In the genomic region with DNA sequence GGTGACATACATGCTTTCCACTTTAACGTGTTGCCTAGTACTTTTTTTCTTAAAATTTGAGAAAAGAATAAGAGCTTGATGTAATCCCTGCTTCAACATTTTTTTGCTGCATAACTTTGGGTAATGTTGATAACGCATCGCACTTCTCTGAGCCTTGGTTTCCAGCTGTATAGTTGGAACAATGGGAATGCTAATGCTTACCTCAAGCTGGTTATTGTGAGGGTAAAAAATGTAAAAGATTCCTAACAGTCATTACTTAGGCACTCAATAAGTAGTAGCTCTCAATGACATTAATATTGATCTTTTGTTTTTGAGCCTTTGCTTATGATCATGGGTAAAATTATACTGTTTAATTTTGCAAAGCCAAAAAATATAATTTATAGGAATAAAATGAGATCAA, we compare ENCODE assay signal across 17 cellular contexts.
A peak's percentile ranks its signal among the peaks of the same experiment; 100 is the strongest.
DNase-seq lines count a peak whose midpoint lies in the region; ATAC-seq, FAIRE-seq and TF ChIP-seq lines count a peak whose summit lies in the region.
"Had no signal": no experiment of that assay in that cellular context is flagged by ENCODE, and none has a peak within 500 bp of the region (broad histone marks: within the 10 kb centered on the region; RNA-seq: fewer than 3 reads in every experiment).

No MANE protein-coding gene starts in this region.

- H3K18ac ChIP-seq in H9 (ENCODE audit: insufficient read length, low read depth, low read length), result no peak overlapping the region
- H3K18ac ChIP-seq in H1 (ENCODE audit: extremely low read depth, low read length), result no peak overlapping the region
- no peak overlapping the region for H3K18ac ChIP-seq in mesendoderm (ENCODE audit: low read length)

- H3K36me3 ChIP-seq in HUES64 (ENCODE audit: insufficient read depth, low read length), result no peaks in the 10 kb centered on the region
- H3K36me3 ChIP-seq in H1 (ENCODE audit: control insufficient read depth in 2 of 4, insufficient read depth in 4 of 4, low read length in 3 of 4), result peaks cover 0 to 4% (median 0%) of the 10 kb centered on the region in 4 experiments; a peak in 1 of 8 replicates
- H3K36me3 ChIP-seq in mesendoderm (ENCODE audit: control insufficient read depth, insufficient read depth, low read length), result no peaks in the 10 kb centered on the region
- H3K36me3 ChIP-seq in lower lobe of right lung, result no peaks in the 10 kb centered on the region
- H3K36me3 ChIP-seq: BLaER1 treated with 17β-estradiol and CSF1 and Interleukin-3, amounts not matched to agents 10 nM and 100 nM had no signal

- peaks cover 0 to 1% of the 10 kb centered on the region in 2 experiments; a peak in 2 of 5 replicates for H3K9me3 Mint-ChIP-seq in H9

- H4K20me1 ChIP-seq in H9 (ENCODE audit: control insufficient read depth, insufficient read depth, insufficient read length) (no peaks in the 10 kb centered on the region), H1 (replicated peaks in 1 of 2; ENCODE audit: control insufficient read depth in 1 of 2, insufficient read depth in 2 of 2, low read length in 2 of 2) (no peaks in the 10 kb centered on the region)
- H4K20me1 ChIP-seq: BLaER1 treated with 17β-estradiol and CSF1 and Interleukin-3, amounts not matched to agents 10 nM and 100 nM had no signal

- H3K79me1 ChIP-seq in H9 (ENCODE audit: insufficient read depth, low read depth, low read length, poor library complexity, severe bottlenecking) (no peaks in the 10 kb centered on the region), H1 (ENCODE audit: low read depth, low read length) (no peaks in the 10 kb centered on the region), mesendoderm (ENCODE audit: low read length) (no peaks in the 10 kb centered on the region)

- TF ChIP-seq EP300 in H1 (IDR thresholded peaks at IDR 0.05; ENCODE audit: borderline replicate concordance in 1 of 2, low read depth in 2 of 2, low read length in 2 of 2), result no peak

- H4K8ac ChIP-seq in H9 (replicated peaks; ENCODE audit: insufficient read length, low read depth, low read length) (no peak overlapping the region), H1 (ENCODE audit: extremely low read depth, insufficient read depth, low read length) (no peak overlapping the region), mesendoderm (ENCODE audit: low read depth, low read length) (no peak overlapping the region)

- no peak for TF ChIP-seq RAD21 in H1 (IDR thresholded peaks at IDR 0.05 in 1 of 2, conservative IDR thresholded peaks at IDR 0.05 in 1 of 2; ENCODE audit: low read depth in 2 of 2, low read length in 2 of 2)

- H3K9ac ChIP-seq in H9 (ENCODE audit: extremely low read depth, insufficient read length, low read length), result no peak overlapping the region
- H3K9ac ChIP-seq in HUES64 (ENCODE audit: low read depth, low read length), result no peak overlapping the region
- no peak overlapping the region for H3K9ac ChIP-seq in H1 (replicated peaks in 1 of 4; ENCODE audit: extremely low read depth in 1 of 4, low read depth in 3 of 4, low read length in 3 of 4)
- no peak overlapping the region for H3K9ac ChIP-seq in mesendoderm (ENCODE audit: low read length)
- H3K9ac ChIP-seq: BLaER1 treated with 17β-estradiol and CSF1 and Interleukin-3, amounts not matched to agents 10 nM and 100 nM had no signal

- no peak for DNase-seq in H9
- peak in 1 of 2 experiments; percentile 9 for DNase-seq in H1 (ENCODE audit: low read depth in 1 of 2, low spot score in 2 of 2)
- DNase-seq in mesendoderm, result peak; percentile 10
- DNase-seq in NCI-H524 treated with DMSO at 0.1 percent for 48 hours (lab: John Stamatoyannopoulos, UW), result no peak
- DNase-seq in lower lobe of right lung, result no peak
- no peak for DNase-seq in 8988T
- DNase-seq: Calu3; CD8-positive, alpha-beta T cell; DMS79 treated with DMSO at 0.1 percent for 48 hours; GF-D8; GOT3; HCEC 1CT had no signal

- H3K79me2 ChIP-seq in H9 (ENCODE audit: insufficient read depth, low read length), result no peaks in the 10 kb centered on the region
- no peaks in the 10 kb centered on the region for H3K79me2 ChIP-seq in H1 (ENCODE audit: control insufficient read depth in 1 of 2, insufficient read depth in 2 of 2, low read length in 2 of 2)
- no peaks in the 10 kb centered on the region for H3K79me2 ChIP-seq in mesendoderm (ENCODE audit: control insufficient read depth, insufficient read depth, low read length)

- H3K4me3 ChIP-seq in HUES64 (ENCODE audit: low read length) (no peak overlapping the region), H1 (ENCODE audit: extremely low read depth in 1 of 4, insufficient read depth in 2 of 4, low read depth in 3 of 4, low read length in 4 of 4) (peak overlapping the region in 1 of 4 experiments; percentile 2; a peak in 1 of 8 replicates), mesendoderm (ENCODE audit: low read length) (no peak overlapping the region), lower lobe of right lung (no peak overlapping the region)
- H3K4me3 ChIP-seq: BLaER1 treated with 17β-estradiol and CSF1 and Interleukin-3, amounts not matched to agents 10 nM and 100 nM had no signal

- H2AK5ac ChIP-seq in H9 (ENCODE audit: insufficient read length, low read length), result no peak overlapping the region
- no peak overlapping the region for H2AK5ac ChIP-seq in H1 (ENCODE audit: low read depth, low read length)
- no peak overlapping the region for H2AK5ac ChIP-seq in mesendoderm (ENCODE audit: low read length)

- H4K5ac ChIP-seq in H9 (ENCODE audit: insufficient read length, low read depth, low read length), result no peak overlapping the region
- H4K5ac ChIP-seq in H1 (ENCODE audit: insufficient read length, low read depth, low read length), result peak overlapping the region; percentile 49
- no peak overlapping the region for H4K5ac ChIP-seq in mesendoderm (ENCODE audit: low read length)

- no peak for TF ChIP-seq CTCF in H9 (conservative IDR thresholded peaks at IDR 0.05)
- TF ChIP-seq CTCF in H1 (IDR thresholded peaks at IDR 0.05; ENCODE audit: control extremely low read depth in 1 of 3, insufficient read depth in 1 of 3, low read depth in 1 of 3, low read length in 3 of 3), result no peak
- TF ChIP-seq CTCF in lower lobe of right lung (IDR thresholded peaks at IDR 0.05), result no peak

- no peak overlapping the region for H2BK5ac ChIP-seq in H9 (ENCODE audit: insufficient read length, low read length)
- no peak overlapping the region for H2BK5ac ChIP-seq in H1 (ENCODE audit: low read depth, low read length)
- no peak overlapping the region for H2BK5ac ChIP-seq in mesendoderm (ENCODE audit: low read length)

- H3K4ac ChIP-seq in H9 (ENCODE audit: low read depth, low read length) (no peak overlapping the region), H1 (replicated peaks; ENCODE audit: insufficient read length, low read depth, low read length) (no peak overlapping the region), mesendoderm (ENCODE audit: low read depth, low read length) (no peak overlapping the region)

- H3K4me1 Mint-ChIP-seq in H9, result peaks cover 19 to 35% of the 10 kb centered on the region in 2 experiments
- H3K4me1 Mint-ChIP-seq: B cell had no signal

- intact Hi-C loops in lower lobe of right lung (cut with DNase I), result no loop called here

- CTCF ChIA-PET in H1 (lab: Charles Lee; ENCODE audit: partially characterized antibody), result interaction anchor here (0.7 kb wide), 2 partner anchors 106 to 1017 kb away, joined by 3 read pairs; no protein-coding TSS in a partner anchor

- WGBS in H9 (ENCODE audit: extremely low coverage, insufficient read length, low lambda C conversion rate), result no CpG with 5 or more reads among the region's 3 CpGs
- WGBS in HUES64, result 29% methylated on average over 3 of the region's 3 CpGs
- WGBS in H1 (ENCODE audit: extremely low coverage in 1 of 2, insufficient coverage in 1 of 2, insufficient read length in 1 of 2, insufficient replicate concordance in 2 of 2, low coverage in 1 of 2, low lambda C conversion rate in 2 of 2, missing lambda C conversion rate in 1 of 2), 2 experiments, result 4% methylated on average over 3 of the region's 3 CpGs; no CpG with 5 or more reads in 1 of the 2 experiments
- no CpG with 5 or more reads among the region's 3 CpGs for WGBS in mesendoderm (ENCODE audit: extremely low coverage, insufficient coverage, low lambda C conversion rate)

- H2AFZ ChIP-seq in H9 (ENCODE audit: low read length) (no peak overlapping the region), H1 (ENCODE audit: low read length) (no peak overlapping the region)

- H3K23me2 ChIP-seq in H9 (ENCODE audit: insufficient read length, low read depth, low read length, poor library complexity, severe bottlenecking) (no peaks in the 10 kb centered on the region), H1 (ENCODE audit: low read depth, low read length) (no peaks in the 10 kb centered on the region)

- no peak overlapping the region for H4K91ac ChIP-seq in H9 (ENCODE audit: insufficient read length, low read depth, low read length)
- H4K91ac ChIP-seq in H1 (replicated peaks; ENCODE audit: insufficient read length, low read length), result no peak overlapping the region

- no peak overlapping the region for H2BK20ac ChIP-seq in H9 (ENCODE audit: low read depth, low read length, poor library complexity, severe bottlenecking)
- no peak overlapping the region for H2BK20ac ChIP-seq in H1 (ENCODE audit: low read length)

- H3K9me3 ChIP-seq in H9 (ENCODE audit: control insufficient read depth, low read depth, low read length), result no peaks in the 10 kb centered on the region
- H3K9me3 ChIP-seq in HUES64 (ENCODE audit: insufficient read depth, low read depth, low read length), result no peaks in the 10 kb centered on the region
- H3K9me3 ChIP-seq in H1 (ENCODE audit: insufficient read depth in 2 of 2, low read depth in 1 of 2, low read length in 1 of 2), result 0 out of 4 replicates have a peak, but pooled peaks cover 0 to 2% of the 10 kb centered on the region in 2 experiments
- no peaks in the 10 kb centered on the region for H3K9me3 ChIP-seq in lower lobe of right lung
- H3K9me3 ChIP-seq: BLaER1 treated with 17β-estradiol and CSF1 and Interleukin-3, amounts not matched to agents 10 nM and 100 nM had no signal

- H3K27ac Mint-ChIP-seq in H9, result peak overlapping the region in 2 of 3 experiments; percentile 69 to 87; a peak in 6 of 7 replicates
- H3K27ac Mint-ChIP-seq: B cell; CD8-positive, alpha-beta T cell had no signal

- H3K4me1 ChIP-seq in H9 (ENCODE audit: insufficient read depth, low read length) (peaks cover 4% of the 10 kb centered on the region; the same call in 1 of the 2 replicates), HUES64 (ENCODE audit: insufficient read depth, low read length) (peaks cover 26% of the 10 kb centered on the region), H1 (replicated peaks in 1 of 4; ENCODE audit: control insufficient read depth in 3 of 4, insufficient read depth in 4 of 4, low read length in 3 of 4) (peaks cover 0 to 4% (median under 1%) of the 10 kb centered on the region in 4 experiments; a peak in 1 of 7 replicates), mesendoderm (ENCODE audit: control insufficient read depth, low read depth, low read length) (no peaks in the 10 kb centered on the region), lower lobe of right lung (no peaks in the 10 kb centered on the region)
- H3K4me1 ChIP-seq: BLaER1 treated with 17β-estradiol and CSF1 and Interleukin-3, amounts not matched to agents 10 nM and 100 nM had no signal

- no peak overlapping the region for H3K23ac ChIP-seq in H9 (ENCODE audit: insufficient read length, low read depth, low read length)
- H3K23ac ChIP-seq in H1 (ENCODE audit: insufficient read length), result no peak overlapping the region
- H3K23ac ChIP-seq in mesendoderm (ENCODE audit: low read length), result no peak overlapping the region

- H3K27me3 ChIP-seq in H9 (ENCODE audit: insufficient read depth, low read length) (no peaks in the 10 kb centered on the region), HUES64 (ENCODE audit: insufficient read depth, low read length) (no peaks in the 10 kb centered on the region), H1 (replicated peaks in 1 of 4; ENCODE audit: control insufficient read depth in 3 of 4, extremely low read depth in 1 of 4, insufficient read depth in 3 of 4, low read length in 3 of 4) (no peaks in the 10 kb centered on the region), mesendoderm (ENCODE audit: insufficient read depth, low read length, poor library complexity) (no peaks in the 10 kb centered on the region), lower lobe of right lung (ENCODE audit: low read depth) (no peaks in the 10 kb centered on the region)
- H3K27me3 ChIP-seq: BLaER1 treated with 17β-estradiol and CSF1 and Interleukin-3, amounts not matched to agents 10 nM and 100 nM had no signal

- FAIRE-seq in H1 (lab: Jason Lieb, UNC), result no peak
- FAIRE-seq: HTR-8/SVneo had no signal

- no peak overlapping the region for H3K4me3 Mint-ChIP-seq in H9
- H3K4me3 Mint-ChIP-seq: B cell; CD8-positive, alpha-beta T cell had no signal

- H3K14ac ChIP-seq in H9 (ENCODE audit: insufficient read depth, low read length) (no peak overlapping the region), H1 (ENCODE audit: insufficient read length) (no peak overlapping the region)

- H2BK120ac ChIP-seq in H9 (ENCODE audit: low read depth, low read length, poor library complexity, severe bottlenecking), result no peak overlapping the region
- H2BK120ac ChIP-seq in H1 (replicated peaks; ENCODE audit: low read depth, low read length), result no peak overlapping the region
- H2BK120ac ChIP-seq in mesendoderm (ENCODE audit: low read depth, low read length), result no peak overlapping the region

- no peaks in the 10 kb centered on the region for H3K27me3 Mint-ChIP-seq in H9 (ENCODE audit: low read depth)
- H3K27me3 Mint-ChIP-seq: B cell had no signal

- H2BK12ac ChIP-seq in H9 (ENCODE audit: insufficient read length, low read depth, low read length) (no peak overlapping the region), H1 (ENCODE audit: low read depth, low read length) (no peak overlapping the region)

- H2BK15ac ChIP-seq in H9 (ENCODE audit: low read depth, low read length) (no peak overlapping the region), H1 (ENCODE audit: low read length) (no peak overlapping the region), mesendoderm (replicated peaks; ENCODE audit: low read depth) (no peak overlapping the region)

- POLR2A ChIA-PET in H1 (lab: Charles Lee; ENCODE audit: partially characterized antibody), result no interaction called here

- no peak for ATAC-seq in HG03469 (IDR thresholded peaks at IDR 0.05; ENCODE audit: unreplicated experiment)
- no peak for ATAC-seq in lower lobe of right lung
- ATAC-seq: CD8-positive, alpha-beta T cell had no signal

- H3K27ac ChIP-seq in H9 (ENCODE audit: insufficient read length, low read depth, low read length), result no peak overlapping the region
- H3K27ac ChIP-seq in HUES64 (ENCODE audit: low read depth, low read length), result peak overlapping the region; percentile 65; the same call in 1 of the 2 replicates
- H3K27ac ChIP-seq in H1 (ENCODE audit: low read depth, low read length), result no peak overlapping the region
- H3K27ac ChIP-seq in mesendoderm (ENCODE audit: low read depth, low read length), result no peak overlapping the region
- H3K27ac ChIP-seq in lower lobe of right lung, result no peak overlapping the region
- H3K27ac ChIP-seq: BLaER1 treated with 17β-estradiol and CSF1 and Interleukin-3, amounts not matched to agents 10 nM and 100 nM had no signal

- no peak overlapping the region for H3T11ph ChIP-seq in H9 (ENCODE audit: low read length)

- H3K4me2 ChIP-seq in H9 (ENCODE audit: insufficient read depth, insufficient read length, low read length), result peak overlapping the region; percentile 14
- 0 out of 4 replicates have a peak overlapping the region, but pooled peaks of 1 of the 2 experiments have one; percentile 10 for H3K4me2 ChIP-seq in H1 (ENCODE audit: insufficient read depth in 1 of 2, low read depth in 2 of 2, low read length in 2 of 2)
- H3K4me2 ChIP-seq in mesendoderm (ENCODE audit: low read length), result no peak overlapping the region
- H3K4me2 ChIP-seq: BLaER1 treated with 17β-estradiol and CSF1 and Interleukin-3, amounts not matched to agents 10 nM and 100 nM had no signal

- H3K36me3 Mint-ChIP-seq in H9 (ENCODE audit: insufficient read depth in 1 of 3, low read depth in 3 of 3), result peaks cover 0 to 7% (median 1%) of the 10 kb centered on the region in 3 experiments; a peak in 2 of 7 replicates
- H3K36me3 Mint-ChIP-seq: CD8-positive, alpha-beta T cell had no signal

- no peak overlapping the region for H3K56ac ChIP-seq in H9 (ENCODE audit: insufficient read length, low read depth, low read length)
- no peak overlapping the region for H3K56ac ChIP-seq in H1 (replicated peaks; ENCODE audit: insufficient read length, low read depth, low read length)
- no peak overlapping the region for H3K56ac ChIP-seq in mesendoderm (ENCODE audit: low read length)

- no peak for TF ChIP-seq POLR2A in H1 (IDR thresholded peaks at IDR 0.05; ENCODE audit: control extremely low read depth in 1 of 2, low read depth in 2 of 2, low read length in 2 of 2)
